Comparison of ENCODE assay signal across 11 cellular contexts in the genomic region with DNA sequence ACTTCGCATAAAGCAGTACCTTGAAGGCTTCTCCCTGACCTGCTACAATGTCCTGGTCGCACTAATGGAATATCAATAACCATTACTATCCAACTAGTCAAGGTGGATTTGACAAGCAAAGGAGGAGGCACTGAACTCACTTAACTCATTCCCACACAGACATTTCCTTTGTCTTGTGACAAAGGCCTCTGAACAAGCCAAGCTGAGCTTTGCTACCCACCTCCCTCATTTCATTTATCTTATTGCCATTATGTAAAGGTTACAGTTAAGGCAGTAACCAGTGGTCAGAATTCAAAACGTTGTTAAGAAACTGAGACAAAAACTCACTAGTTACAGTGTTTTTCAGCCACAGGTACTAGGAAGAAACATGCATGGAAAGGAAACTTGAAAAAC. TPM values are rescaled to one million over a fixed set of nuclear protein-coding genes. Genes with fewer than 3 reads are reported as not detected.
DNase-seq lines count a peak whose midpoint lies in the region; ATAC-seq, FAIRE-seq and TF ChIP-seq lines count a peak whose summit lies in the region.
"Had no signal": no experiment of that assay in that cellular context is flagged by ENCODE, and none has a peak within 500 bp of the region (broad histone marks: within the 10 kb centered on the region; RNA-seq: fewer than 3 reads in every experiment).

No MANE protein-coding gene starts in this region.

- H3K9ac ChIP-seq in liver (ENCODE audit: low read depth in 1 of 2, low read length in 2 of 2), result peak overlapping the region in 1 of 2 donors; percentile 43
- no peak overlapping the region for H3K9ac ChIP-seq in HepG2 (ENCODE audit: insufficient read depth, low read depth, low read length)

- in situ Hi-C loops in HepG2 (cut with HindIII; ENCODE audit: extremely low pct_ligation_motif_present, low pct_unique_long_range_greater_than_20kb), result no loop called here

- 39% methylated on average over 3 of the region's 3 CpGs for WGBS in liver
- WGBS in HepG2 (ENCODE audit: low lambda C conversion rate), result 21% methylated on average over 3 of the region's 3 CpGs

- peaks cover 39 to 48% of the 10 kb centered on the region in 2 donors for H3K4me1 Mint-ChIP-seq in natural killer cell treated with Interleukin-12 subunit alpha and Interleukin-12 subunit beta and Interleukin-15 and Interleukin-18, amount 100 ng/mL, for 72 hours (ENCODE audit: low read depth in 2 of 2)
- H3K4me1 Mint-ChIP-seq in mesothelial cell of epicardium, result peaks cover 3% of the 10 kb centered on the region

- H3K27me3 ChIP-seq in liver (ENCODE audit: control insufficient read depth in 4 of 4, insufficient read depth in 4 of 4, low read length in 3 of 4) (no peaks in the 10 kb centered on the region), HepG2 (ENCODE audit: control insufficient read depth in 1 of 2, insufficient read depth in 2 of 2, low read length in 2 of 2) (peaks cover 0 to 1% of the 10 kb centered on the region in 2 experiments; a peak in 1 of 5 replicates), ascending aorta (no peaks in the 10 kb centered on the region)

- no peak for FAIRE-seq in HepG2 (lab: Jason Lieb, UNC)
- FAIRE-seq: keratinocyte had no signal

- H3K79me2 ChIP-seq in HepG2 (ENCODE audit: insufficient read depth, low read length), result no peaks in the 10 kb centered on the region

- H3K27me3 Mint-ChIP-seq in natural killer cell treated with Interleukin-12 subunit alpha and Interleukin-12 subunit beta and Interleukin-15 and Interleukin-18, amount 100 ng/mL, for 72 hours, result no peaks in the 10 kb centered on the region
- H3K27me3 Mint-ChIP-seq in mesothelial cell of epicardium (ENCODE audit: low read depth), result peaks cover 14% of the 10 kb centered on the region

- H3K9me3 Mint-ChIP-seq in natural killer cell treated with Interleukin-12 subunit alpha and Interleukin-12 subunit beta and Interleukin-15 and Interleukin-18, amount 100 ng/mL, for 72 hours, result no peaks in the 10 kb centered on the region
- H3K9me3 Mint-ChIP-seq in mesothelial cell of epicardium, result no peaks in the 10 kb centered on the region

- H3K9me3 ChIP-seq in liver (ENCODE audit: control insufficient read depth in 4 of 4, low read length in 3 of 4), result no peaks in the 10 kb centered on the region
- no peaks in the 10 kb centered on the region for H3K9me3 ChIP-seq in HepG2 (ENCODE audit: low read length)
- H3K9me3 ChIP-seq in ascending aorta, result no peaks in the 10 kb centered on the region

- no peak for DNase-seq in HepG2 (ENCODE audit: low spot score)
- no peak for DNase-seq in ascending aorta (ENCODE audit: low spot score in 2 of 2)
- DNase-seq in natural killer cell treated with Interleukin-12 subunit alpha and Interleukin-12 subunit beta and Interleukin-15 and Interleukin-18, amount 100 ng/mL, for 72 hours (ENCODE audit: low spot score), result no peak
- DNase-seq in stimulated activated CD4-positive, alpha-beta T cell treated with anti-CD3 and anti-CD28 coated beads, Interleukin-2, amount 100 ng/mL, for 24 hours, result no peak
- no peak for DNase-seq in NCI-H510A (lab: John Stamatoyannopoulos, UW)
- DNase-seq in mesothelial cell of epicardium (ENCODE audit: low spot score in 2 of 2, unreplicated experiment in 2 of 2), result no peak
- no peak for DNase-seq in DMS114 treated with DMSO at 0.1 percent for 48 hours (lab: John Stamatoyannopoulos, UW; ENCODE audit: unreplicated experiment)
- DNase-seq: NCI-H1694 treated with DMSO at 0.1 percent for 48 hours, trophoblast cell had no signal

- H3K27ac ChIP-seq in liver (ENCODE audit: low read depth in 1 of 2, low read length in 2 of 2) (peak overlapping the region; percentile 37 to 73), HepG2 (ENCODE audit: extremely low read length, insufficient read depth, low read length) (no peak overlapping the region), ascending aorta (peak overlapping the region; percentile 3 to 6)

- CTCF ChIA-PET in HepG2 (lab: Yijun Ruan, JAX; ENCODE audit: low intra/inter-chr PET ratio, low total read pairs), result no interaction called here

- no peaks in the 10 kb centered on the region for H4K20me1 ChIP-seq in HepG2 (ENCODE audit: insufficient read depth, low read length)

- no peak for ATAC-seq in HepG2
- no peak for ATAC-seq in natural killer cell treated with Interleukin-12 subunit alpha and Interleukin-12 subunit beta and Interleukin-15 and Interleukin-18, amount 100 ng/mL, for 72 hours

- no peaks in the 10 kb centered on the region for H3K36me3 Mint-ChIP-seq in natural killer cell treated with Interleukin-12 subunit alpha and Interleukin-12 subunit beta and Interleukin-15 and Interleukin-18, amount 100 ng/mL, for 72 hours
- no peaks in the 10 kb centered on the region for H3K36me3 Mint-ChIP-seq in mesothelial cell of epicardium

- H3K4me2 ChIP-seq in HepG2 (ENCODE audit: low read depth, low read length), result no peak overlapping the region

- H3K4me1 ChIP-seq in liver (ENCODE audit: control insufficient read depth in 4 of 4, insufficient read depth in 4 of 4, low read length in 3 of 4) (peaks cover 5 to 46% (median 27%) of the 10 kb centered on the region in 4 donors), HepG2 (ENCODE audit: insufficient read depth, low read length) (no peaks in the 10 kb centered on the region), ascending aorta (no peaks in the 10 kb centered on the region)

- no TSS peak for BruUV-seq in HepG2 (replicated peaks; lab: Mats Ljungman, UMichigan)

- TF ChIP-seq CTCF in liver (IDR thresholded peaks at IDR 0.05; ENCODE audit: low read depth, low read length, missing input control) (no peak), HepG2 (CRISPR knock-in tag; IDR thresholded peaks at IDR 0.05) (no peak), ascending aorta (IDR thresholded peaks at IDR 0.05) (no peak), mesothelial cell of epicardium (IDR thresholded peaks at IDR 0.05; ENCODE audit: unreplicated experiment) (no peak)

- TF ChIP-seq RAD21 in liver (IDR thresholded peaks at IDR 0.05) (no peak), HepG2 (CRISPR knock-in tag; IDR thresholded peaks at IDR 0.05) (no peak)

- no peak overlapping the region for H2AFZ ChIP-seq in HepG2 (ENCODE audit: low read length)

- H3K27ac Mint-ChIP-seq in natural killer cell treated with Interleukin-12 subunit alpha and Interleukin-12 subunit beta and Interleukin-15 and Interleukin-18, amount 100 ng/mL, for 72 hours, result peak overlapping the region; percentile 45 to 80
- no peak overlapping the region for H3K27ac Mint-ChIP-seq in mesothelial cell of epicardium

- peak overlapping the region; percentile 76 for H3K4me3 Mint-ChIP-seq in natural killer cell treated with Interleukin-12 subunit alpha and Interleukin-12 subunit beta and Interleukin-15 and Interleukin-18, amount 100 ng/mL, for 72 hours
- no peak overlapping the region for H3K4me3 Mint-ChIP-seq in mesothelial cell of epicardium

- intact Hi-C loops in HepG2 (cut with micrococcal nuclease; ENCODE audit: unreplicated experiment), result no loop called here
- intact Hi-C loops in ascending aorta (cut with DNase I), result loop anchor here (10.0 kb wide), 2 partner anchors 177 to 227 kb away; no protein-coding TSS in a partner anchor

- POLR2A ChIA-PET in HepG2 (lab: Yijun Ruan, JAX), result no interaction called here

- H3K4me3 ChIP-seq in liver (ENCODE audit: low read depth in 1 of 3, low read length in 3 of 3) (no peak overlapping the region), HepG2 (replicated peaks in 1 of 3; ENCODE audit: insufficient read depth in 1 of 3, low read depth in 2 of 3, low read length in 3 of 3) (no peak overlapping the region), ascending aorta (no peak overlapping the region)

- no peak for TF ChIP-seq EP300 in HepG2 (IDR thresholded peaks at IDR 0.05; ENCODE audit: low read depth in 2 of 2, low read length in 2 of 2)
- TF ChIP-seq EP300 in HepG2 (CRISPR knock-in tag; IDR thresholded peaks at IDR 0.05; ENCODE audit: borderline replicate concordance), result no peak

- H3K36me3 ChIP-seq in liver (ENCODE audit: control insufficient read depth in 4 of 4, insufficient read depth in 3 of 4, low read depth in 1 of 4, low read length in 3 of 4) (no peaks in the 10 kb centered on the region), HepG2 (replicated peaks in 1 of 2; ENCODE audit: control insufficient read depth in 1 of 2, insufficient read depth in 2 of 2, low read length in 2 of 2) (no peaks in the 10 kb centered on the region), ascending aorta (no peaks in the 10 kb centered on the region)

- no peak for TF ChIP-seq POLR2A in HepG2 (IDR thresholded peaks at IDR 0.05; ENCODE audit: insufficient read depth in 1 of 2, low read depth in 2 of 2, low read length in 2 of 2)

TF ChIP-seq in liver, 16 proteins besides CTCF, POLR2A, EP300 and RAD21 (continues in another document):
- TF ChIP-seq JUND (IDR thresholded peaks at IDR 0.05), result no peak

RNA-seq across cellular contexts. Expression of a gene that starts 7.3 kb away (rescaled TPM):
- total RNA-seq in liver (10 to 100 TPM; 17.1 to 51.5 TPM), HepG2 (2016; rRNA removed; fragmentation: Illumina TruSeq; extraction: Trizol) (0.11 TPM in 1 of 2 replicates, not detected in the other), ascending aorta (40.8 TPM), mesothelial cell of epicardium (6.7 to 12.0 TPM (median 9.6 TPM) in 3 replicates)
- polyA plus RNA-seq in liver (10 to 100 TPM in 1 of 2 donors, 1 to 10 TPM in 1; 6.7 to 12.5 TPM), HepG2 (2011; rRNA removed) (0.14 and 0.17 TPM in 2 replicates)
- total RNA-seq in HepG2 (2016; cell fraction: cytosol; rRNA removed; fragmentation: Illumina TruSeq; extraction: Trizol; ENCODE audit: low read depth), result 0.44 TPM in 1 of 2 replicates, not detected in the other
- total RNA-seq in HepG2 (2016; cell fraction: insoluble cytoplasmic fraction; rRNA removed; fragmentation: Illumina TruSeq; extraction: Trizol), result 0.25 and 0.32 TPM in 2 replicates
- 0.10 and 0.25 TPM in 2 replicates for total RNA-seq in HepG2 (2016; cell fraction: membrane; rRNA removed; fragmentation: Illumina TruSeq; extraction: Trizol)
- 0.19 TPM in 1 of 2 replicates, not detected in the other for total RNA-seq in HepG2 (2016; cell fraction: nucleus; rRNA removed; fragmentation: Illumina TruSeq; extraction: Trizol)
- 0.05 TPM in 1 of 2 replicates, not detected in the other for polyA plus RNA-seq in HepG2 (2011; cell fraction: cytosol; rRNA removed)
- 0.31 TPM in 1 of 2 replicates, not detected in the other for polyA plus RNA-seq in HepG2 (2011; cell fraction: nucleus; rRNA removed)
- 0.21 and 0.66 TPM in 2 replicates for polyA plus RNA-seq in HepG2 (2012)
- 0.10 TPM in 1 of 2 replicates, not detected in the other for polyA plus RNA-seq in HepG2 (2016; cell fraction: cytosol; fragmentation: Illumina TruSeq; extraction: Trizol; ENCODE audit: low read depth)
- 0.37 and 0.74 TPM in 2 replicates for polyA plus RNA-seq in HepG2 (2016; cell fraction: insoluble cytoplasmic fraction; fragmentation: Illumina TruSeq; extraction: Trizol; ENCODE audit: low read depth)
- polyA plus RNA-seq in HepG2 (2016; cell fraction: membrane; fragmentation: Illumina TruSeq; extraction: Trizol; ENCODE audit: low read depth), result 0.29 and 0.41 TPM in 2 replicates
- polyA plus RNA-seq in HepG2 (2016; cell fraction: nucleus; fragmentation: Illumina TruSeq; extraction: Trizol; ENCODE audit: insufficient read depth, low read depth), result 0.31 and 0.61 TPM in 2 replicates
- polyA minus RNA-seq in HepG2 (2011; rRNA and poly(A)+ RNA removed; ENCODE audit: low replicate concordance), result 0.05 and 1.2 TPM in 2 replicates
- not detected in 2 replicates for polyA minus RNA-seq in HepG2 (2011; cell fraction: cytosol; rRNA and poly(A)+ RNA removed)
- polyA minus RNA-seq in HepG2 (2011; cell fraction: nucleus; rRNA and poly(A)+ RNA removed), result 0.37 and 1.3 TPM in 2 replicates
- 100 to 1,000 TPM in 1 of 2 donors, 10 to 100 TPM in 1; 36.8 to 103 TPM for total RNA-seq in natural killer cell treated with Interleukin-12 subunit alpha and Interleukin-12 subunit beta and Interleukin-15 and Interleukin-18, amount 100 ng/mL, for 72 hours
- polyA plus RNA-seq: keratinocyte had no signal
